ENCODE assay signal across 14 cellular contexts in the genomic region with DNA sequence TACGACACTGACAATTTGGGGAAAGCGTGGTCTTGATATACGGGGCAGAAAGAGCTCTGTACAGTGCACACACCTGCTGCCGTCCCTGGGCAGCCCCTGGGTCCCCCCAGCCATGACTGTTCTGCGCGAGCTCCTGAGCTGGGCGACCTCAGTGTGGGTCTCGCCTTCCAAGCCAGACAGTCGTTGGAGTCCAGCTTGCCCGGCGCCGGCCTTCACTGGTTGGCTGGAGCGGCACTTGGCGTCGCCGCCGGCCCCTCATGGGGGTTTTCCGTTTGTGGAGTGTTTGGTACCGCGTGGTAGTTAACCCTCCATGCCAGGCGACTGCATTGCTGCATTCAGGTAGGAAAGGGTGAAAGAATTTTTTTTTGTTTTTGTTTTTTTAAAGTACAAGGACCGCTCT. TPM values are rescaled to one million over a fixed set of nuclear protein-coding genes. Genes with fewer than 3 reads are reported as not detected.
DNase-seq lines count a peak whose midpoint lies in the region; ATAC-seq and TF ChIP-seq lines count a peak whose summit lies in the region.
"Had no signal": no experiment of that assay in that cellular context is flagged by ENCODE, and none has a peak within 500 bp of the region (broad histone marks: within the 10 kb centered on the region; RNA-seq: fewer than 3 reads in every experiment).

No MANE protein-coding gene starts in this region.

- H3K9me3 ChIP-seq in BLaER1 treated with 17β-estradiol and CSF1 and Interleukin-3, amounts not matched to agents 10 nM and 100 nM (replicated peaks in 1 of 11) = no peaks in the 10 kb centered on the region
- H3K9me3 ChIP-seq: BE2C had no signal

- H3K27me3 ChIP-seq in BLaER1 treated with 17β-estradiol and CSF1 and Interleukin-3, amounts not matched to agents 10 nM and 100 nM = no peaks in the 10 kb centered on the region
- H3K27me3 ChIP-seq: BE2C had no signal

- CTCF ChIA-PET in RWPE1 (lab: Yijun Ruan, JAX) = no interaction called here

- no peak overlapping the region for H3K27ac Mint-ChIP-seq in natural killer cell treated with Interleukin-12 subunit alpha and Interleukin-12 subunit beta and Interleukin-15 and Interleukin-18, amount 100 ng/mL, for 72 hours
- H3K27ac Mint-ChIP-seq: CD4-positive, alpha-beta memory T cell had no signal

- no peak for DNase-seq in RWPE1 (ENCODE audit: low spot score)
- no peak for DNase-seq in natural killer cell treated with Interleukin-12 subunit alpha and Interleukin-12 subunit beta and Interleukin-15 and Interleukin-18, amount 100 ng/mL, for 72 hours (ENCODE audit: low spot score)
- no peak for DNase-seq in epidermal melanocyte (ENCODE audit: insufficient read length, low spot score)
- DNase-seq: BE2C; Calu3; CD4-positive, alpha-beta memory T cell; HCEC 1CT; NCI-H1105; NCI-H2081 treated with DMSO at 0.1 percent for 48 hours; NCI-H446 treated with DMSO at 0.1 percent for 48 hours; Right ventricle myocardium superior; SW 1271 had no signal

- POLR2A ChIA-PET in RWPE1 (lab: Yijun Ruan, JAX; ENCODE audit: low non-redundant PET) = no interaction called here

- peak overlapping the region in 5 of 11 experiments; percentile 35 to 55 (median 45); a peak in 7 of 22 replicates for H3K27ac ChIP-seq in BLaER1 treated with 17β-estradiol and CSF1 and Interleukin-3, amounts not matched to agents 10 nM and 100 nM
- peak overlapping the region; percentile 72 for H3K27ac ChIP-seq in RWPE1

- H3K9ac ChIP-seq in BLaER1 treated with 17β-estradiol and CSF1 and Interleukin-3, amounts not matched to agents 10 nM and 100 nM = peak overlapping the region in 9 of 11 experiments; percentile 8 to 71 (median 23); a peak in 15 of 22 replicates

- no peaks in the 10 kb centered on the region for H3K27me3 Mint-ChIP-seq in natural killer cell treated with Interleukin-12 subunit alpha and Interleukin-12 subunit beta and Interleukin-15 and Interleukin-18, amount 100 ng/mL, for 72 hours
- H3K27me3 Mint-ChIP-seq: CD4-positive, alpha-beta memory T cell had no signal

- peaks cover 12% of the 10 kb centered on the region for H3K36me3 Mint-ChIP-seq in natural killer cell treated with Interleukin-12 subunit alpha and Interleukin-12 subunit beta and Interleukin-15 and Interleukin-18, amount 100 ng/mL, for 72 hours

- peaks cover 75 to 97% (median 87%) of the 10 kb centered on the region in 11 experiments for H3K36me3 ChIP-seq in BLaER1 treated with 17β-estradiol and CSF1 and Interleukin-3, amounts not matched to agents 10 nM and 100 nM

- H3K4me3 ChIP-seq in BLaER1 treated with 17β-estradiol and CSF1 and Interleukin-3, amounts not matched to agents 10 nM and 100 nM = peak overlapping the region in 3 of 10 experiments; percentile 16 to 26 (median 18); a peak in 3 of 20 replicates
- H3K4me3 ChIP-seq: GM12878 had no signal

- peaks cover 51 to 81% (median 72%) of the 10 kb centered on the region in 10 experiments for H3K4me1 ChIP-seq in BLaER1 treated with 17β-estradiol and CSF1 and Interleukin-3, amounts not matched to agents 10 nM and 100 nM
- H3K4me1 ChIP-seq: BE2C had no signal

- H3K4me2 ChIP-seq in BLaER1 treated with 17β-estradiol and CSF1 and Interleukin-3, amounts not matched to agents 10 nM and 100 nM = peak overlapping the region; percentile 45 to 93 (median 78)

- no peaks in the 10 kb centered on the region for H3K9me3 Mint-ChIP-seq in natural killer cell treated with Interleukin-12 subunit alpha and Interleukin-12 subunit beta and Interleukin-15 and Interleukin-18, amount 100 ng/mL, for 72 hours

- no peak overlapping the region for H3K4me3 Mint-ChIP-seq in natural killer cell treated with Interleukin-12 subunit alpha and Interleukin-12 subunit beta and Interleukin-15 and Interleukin-18, amount 100 ng/mL, for 72 hours
- H3K4me3 Mint-ChIP-seq: CD4-positive, alpha-beta memory T cell had no signal

- TF ChIP-seq CTCF in RWPE1 (conservative IDR thresholded peaks at IDR 0.05; ENCODE audit: low read depth) = no peak

- H3K4me1 Mint-ChIP-seq in natural killer cell treated with Interleukin-12 subunit alpha and Interleukin-12 subunit beta and Interleukin-15 and Interleukin-18, amount 100 ng/mL, for 72 hours (ENCODE audit: low read depth in 2 of 2) = peaks cover 0 to 7% of the 10 kb centered on the region in 2 donors

- H4K20me1 ChIP-seq in BLaER1 treated with 17β-estradiol and CSF1 and Interleukin-3, amounts not matched to agents 10 nM and 100 nM = peaks cover 82 to 100% (median 96%) of the 10 kb centered on the region in 11 experiments

- ATAC-seq in natural killer cell treated with Interleukin-12 subunit alpha and Interleukin-12 subunit beta and Interleukin-15 and Interleukin-18, amount 100 ng/mL, for 72 hours = no peak
- ATAC-seq: GM12878 had no signal

RNA-seq across cellular contexts. Expression of gene RPS15, which starts 11.0 kb away (rescaled TPM):
- 1,000 to 10,000 TPM in 1 of 2 donors, 100 to 1,000 TPM in 1; 757 to 1,081 TPM for total RNA-seq in natural killer cell treated with Interleukin-12 subunit alpha and Interleukin-12 subunit beta and Interleukin-15 and Interleukin-18, amount 100 ng/mL, for 72 hours

RNA-seq across cellular contexts. Expression of gene DAZAP1, which starts 19.8 kb away (rescaled TPM):
- total RNA-seq in natural killer cell treated with Interleukin-12 subunit alpha and Interleukin-12 subunit beta and Interleukin-15 and Interleukin-18, amount 100 ng/mL, for 72 hours = 100 to 1,000 TPM; 233 to 282 TPM

RNA-seq across cellular contexts. Expression of gene APC2, which starts 22.7 kb away (rescaled TPM):
- under 1 TPM; 0.05 to 0.17 TPM for total RNA-seq in natural killer cell treated with Interleukin-12 subunit alpha and Interleukin-12 subunit beta and Interleukin-15 and Interleukin-18, amount 100 ng/mL, for 72 hours
- total RNA-seq: CD4-positive, alpha-beta memory T cell had no signal

RNA-seq across cellular contexts. Expression of gene GAMT, which starts 25.9 kb away (rescaled TPM):
- 10 to 100 TPM in 1 of 2 donors, 1 to 10 TPM in 1; 5.2 to 15.6 TPM for total RNA-seq in natural killer cell treated with Interleukin-12 subunit alpha and Interleukin-12 subunit beta and Interleukin-15 and Interleukin-18, amount 100 ng/mL, for 72 hours

RNA-seq across cellular contexts. Expression of gene NDUFS7, which starts 43.5 kb away (rescaled TPM):
- total RNA-seq in natural killer cell treated with Interleukin-12 subunit alpha and Interleukin-12 subunit beta and Interleukin-15 and Interleukin-18, amount 100 ng/mL, for 72 hours = 10 to 100 TPM; 89.1 to 89.5 TPM
